ENCODE assay signal across 25 cellular contexts in the genomic region with DNA sequence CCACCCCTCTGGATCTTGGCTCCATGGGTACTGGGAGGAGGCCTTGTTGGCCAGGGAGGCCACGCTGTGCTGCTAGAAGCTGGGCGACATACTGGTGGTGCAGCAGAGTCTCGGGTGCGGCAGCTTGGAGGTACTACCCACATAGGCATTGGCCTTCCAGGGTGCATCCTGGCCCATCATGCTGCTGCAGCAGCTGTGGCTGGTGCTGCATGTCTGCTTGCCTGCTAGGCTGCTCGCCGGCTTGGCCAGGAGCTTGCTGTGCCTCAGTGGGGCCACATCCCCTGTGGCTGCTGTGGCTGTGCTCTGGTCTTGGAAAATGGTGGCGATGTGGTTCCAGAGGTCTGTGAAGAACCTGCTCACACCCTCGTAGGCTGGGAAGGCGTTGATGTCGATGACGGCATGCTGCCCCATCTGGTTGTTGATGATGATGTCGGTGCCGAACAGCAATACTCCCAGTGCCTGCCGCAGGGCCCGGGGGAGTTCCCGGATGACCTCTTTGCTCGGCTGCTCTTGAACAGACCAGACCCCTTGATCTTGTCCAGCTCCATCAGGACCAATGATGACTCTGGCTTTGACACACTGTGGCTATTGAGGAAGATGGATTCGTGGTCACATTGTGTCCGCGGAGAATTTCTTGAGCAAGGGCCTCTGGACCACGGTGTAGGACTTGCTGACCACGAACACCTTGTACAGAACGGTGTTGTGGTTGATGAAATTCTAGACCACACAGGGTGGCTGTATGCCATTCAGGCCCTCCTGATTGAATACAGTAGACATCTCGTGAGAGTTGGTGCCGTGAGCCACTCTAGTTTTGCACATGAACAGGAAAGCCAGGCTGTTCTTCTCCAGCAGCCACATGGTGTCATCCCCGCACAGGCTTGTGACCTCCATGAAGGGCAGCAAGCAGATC.
"Had no signal": no experiment of that assay in that cellular context is flagged by ENCODE, and none has a peak within 500 bp of the region (broad histone marks: within the 10 kb centered on the region; RNA-seq: fewer than 3 reads in every experiment).

No MANE protein-coding gene starts in this region.

- H3K27me3 Mint-ChIP-seq: activated CD4-positive, alpha-beta T cell treated with anti-CD3 and anti-CD28 coated beads, Interleukin-2, amount 10 ng/mL, durations not matched to agents 7 days and 5 days; memory B cell; naive thymus-derived CD8-positive, alpha-beta T cell; stimulated activated naive CD8-positive, alpha-beta T cell treated with anti-CD3 and anti-CD28 coated beads, Interleukin-15, amount 100 ng/mL, for 72 hours; type B pancreatic cell had no signal

- H3K27ac ChIP-seq: breast epithelium, gastrocnemius medialis, heart left ventricle, neutrophil, skin epidermis, testis had no signal

- H3K9me3 ChIP-seq: gastrocnemius medialis, heart left ventricle, neutrophil, testis had no signal

- ATAC-seq: activated CD8-positive, alpha-beta T cell treated with anti-CD3 and anti-CD28 coated beads, Interleukin-2, amount 10 ng/mL, durations not matched to agents 7 days and 5 days; esophagus mucosa; gastrocnemius medialis; left ventricle myocardium superior; naive thymus-derived CD8-positive, alpha-beta T cell; stimulated activated naive CD8-positive, alpha-beta T cell treated with anti-CD3 and anti-CD28 coated beads, Interleukin-15, amount 100 ng/mL, for 72 hours had no signal

- H3K4me3 ChIP-seq: breast epithelium, gastrocnemius medialis, heart left ventricle, skin epidermis, testis had no signal

- H3K27ac Mint-ChIP-seq: activated CD4-positive, alpha-beta T cell treated with anti-CD3 and anti-CD28 coated beads, Interleukin-2, amount 10 ng/mL, durations not matched to agents 7 days and 5 days; activated CD8-positive, alpha-beta T cell treated with anti-CD3 and anti-CD28 coated beads, Interleukin-2, amount 10 ng/mL, durations not matched to agents 7 days and 5 days; activated naive CD4-positive, alpha-beta T cell treated with anti-CD3 and anti-CD28 coated beads for 36 hours; activated T-cell treated with anti-CD3 and anti-CD28 coated beads, Interleukin-2, amount 50 U/mL, for 24 hours; memory B cell; naive thymus-derived CD8-positive, alpha-beta T cell; stimulated activated naive CD8-positive, alpha-beta T cell treated with anti-CD3 and anti-CD28 coated beads, Interleukin-15, amount 100 ng/mL, for 72 hours; type B pancreatic cell had no signal

- DNase-seq: activated CD4-positive, alpha-beta T cell treated with anti-CD3 and anti-CD28 coated beads, Interleukin-2, amount 10 ng/mL, durations not matched to agents 7 days and 5 days; activated CD4-positive, CD25-positive, alpha-beta regulatory T cell; activated CD8-positive, alpha-beta T cell treated with anti-CD3 and anti-CD28 coated beads, Interleukin-2, amount 10 ng/mL, durations not matched to agents 7 days and 5 days; activated naive CD4-positive, alpha-beta T cell treated with anti-CD3 and anti-CD28 coated beads for 36 hours; activated T-cell treated with anti-CD3 and anti-CD28 coated beads, Interleukin-2, amount 50 U/mL, for 24 hours; anterior cingulate cortex; cerebellar nuclear complex; cortex of kidney; gastrocnemius medialis; heart left ventricle; kidney glomerular epithelial cell; left ventricle myocardium superior; naive thymus-derived CD8-positive, alpha-beta T cell; retina; stimulated activated CD4-positive, alpha-beta T cell treated with anti-CD3 and anti-CD28 coated beads, Interleukin-15, amount 100 ng/mL, for 24 hours; stimulated activated CD4-positive, alpha-beta T cell treated with anti-CD3 and anti-CD28 coated beads, Interleukin-2, amount 100 ng/mL, for 48 hours; stimulated activated naive CD8-positive, alpha-beta T cell treated with anti-CD3 and anti-CD28 coated beads, Interleukin-15, amount 100 ng/mL, for 72 hours; T1000; testis had no signal

- H3K4me1 Mint-ChIP-seq: activated CD4-positive, alpha-beta T cell treated with anti-CD3 and anti-CD28 coated beads, Interleukin-2, amount 10 ng/mL, durations not matched to agents 7 days and 5 days; stimulated activated naive CD8-positive, alpha-beta T cell treated with anti-CD3 and anti-CD28 coated beads, Interleukin-15, amount 100 ng/mL, for 72 hours had no signal

- H3K27me3 ChIP-seq: gastrocnemius medialis, neutrophil, testis had no signal

- H3K4me1 ChIP-seq: breast epithelium, gastrocnemius medialis, heart left ventricle, testis had no signal

- H3K4me3 Mint-ChIP-seq: activated CD4-positive, alpha-beta T cell treated with anti-CD3 and anti-CD28 coated beads, Interleukin-2, amount 10 ng/mL, durations not matched to agents 7 days and 5 days; activated CD8-positive, alpha-beta T cell treated with anti-CD3 and anti-CD28 coated beads, Interleukin-2, amount 10 ng/mL, durations not matched to agents 7 days and 5 days; activated naive CD4-positive, alpha-beta T cell treated with anti-CD3 and anti-CD28 coated beads for 36 hours; activated T-cell treated with anti-CD3 and anti-CD28 coated beads, Interleukin-2, amount 50 U/mL, for 24 hours; memory B cell; naive thymus-derived CD8-positive, alpha-beta T cell; stimulated activated naive CD8-positive, alpha-beta T cell treated with anti-CD3 and anti-CD28 coated beads, Interleukin-15, amount 100 ng/mL, for 72 hours; type B pancreatic cell had no signal

- H3K36me3 ChIP-seq: breast epithelium, gastrocnemius medialis had no signal

- H3K9me3 Mint-ChIP-seq: activated CD4-positive, alpha-beta T cell treated with anti-CD3 and anti-CD28 coated beads, Interleukin-2, amount 10 ng/mL, durations not matched to agents 7 days and 5 days; activated naive CD4-positive, alpha-beta T cell treated with anti-CD3 and anti-CD28 coated beads for 36 hours; activated T-cell treated with anti-CD3 and anti-CD28 coated beads, Interleukin-2, amount 50 U/mL, for 24 hours; memory B cell; naive thymus-derived CD8-positive, alpha-beta T cell; stimulated activated naive CD8-positive, alpha-beta T cell treated with anti-CD3 and anti-CD28 coated beads, Interleukin-15, amount 100 ng/mL, for 72 hours; type B pancreatic cell had no signal
